9 cellular contexts compared by ENCODE assay signal in the genomic region with DNA sequence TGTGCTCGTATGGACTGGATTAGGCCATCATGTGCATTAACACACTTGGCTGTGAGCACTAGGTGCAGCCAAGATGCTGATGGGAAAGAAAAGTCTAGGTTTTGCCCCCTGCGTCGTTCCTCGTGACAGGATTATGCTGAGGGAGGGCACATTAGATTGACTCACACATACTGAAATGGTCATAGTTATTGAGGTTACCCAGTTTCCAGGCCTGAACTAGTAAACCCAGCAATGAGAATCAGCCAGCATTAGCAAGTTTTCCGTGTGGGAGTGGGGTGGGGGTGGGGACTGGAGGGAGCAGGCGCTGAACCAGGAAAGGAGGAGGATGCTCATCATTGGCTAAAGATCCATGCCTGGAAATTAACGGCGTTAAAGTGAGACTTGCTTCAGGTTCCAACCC.
DNase-seq lines count a peak whose midpoint lies in the region; ATAC-seq and TF ChIP-seq lines count a peak whose summit lies in the region.
"Had no signal": no experiment of that assay in that cellular context is flagged by ENCODE, and none has a peak within 500 bp of the region (broad histone marks: within the 10 kb centered on the region; RNA-seq: fewer than 3 reads in every experiment).

No MANE protein-coding gene starts in this region.

- H3K4me3 Mint-ChIP-seq in stimulated activated memory B cell treated with anti-CD40 and anti-IgM and Interleukin-4, amounts not matched to agents 10 μg/mL and 1 μg/mL and 100 μg/mL, for 72 hours = no peak overlapping the region
- H3K4me3 Mint-ChIP-seq: activated CD8-positive, alpha-beta memory T cell treated with anti-CD3 and anti-CD28 coated beads, Interleukin-2, amount 10 ng/mL, durations not matched to agents 7 days and 5 days had no signal

- H3K9me3 Mint-ChIP-seq in stimulated activated memory B cell treated with anti-CD40 and anti-IgM and Interleukin-4, amounts not matched to agents 10 μg/mL and 1 μg/mL and 100 μg/mL, for 72 hours = no peaks in the 10 kb centered on the region

- H3K27me3 ChIP-seq in lower lobe of right lung (ENCODE audit: low read depth) = no peaks in the 10 kb centered on the region
- no peaks in the 10 kb centered on the region for H3K27me3 ChIP-seq in testis

- peaks cover 11% of the 10 kb centered on the region for H3K27me3 Mint-ChIP-seq in stimulated activated memory B cell treated with anti-CD40 and anti-IgM and Interleukin-4, amounts not matched to agents 10 μg/mL and 1 μg/mL and 100 μg/mL, for 72 hours

- DNase-seq in MV-4-11 (lab: John Stamatoyannopoulos, UW) = peak; percentile 50
- peak; percentile 30 for DNase-seq in cerebellum (ENCODE audit: low spot score)
- no peak for DNase-seq in lower lobe of right lung
- no peak for DNase-seq in testis
- DNase-seq in cortex of kidney (lab: John Stamatoyannopoulos, UW) = no peak
- no peak for DNase-seq in effector CD8-positive, alpha-beta T cell (lab: John Stamatoyannopoulos, UW)

- no peak overlapping the region for H3K27ac Mint-ChIP-seq in stimulated activated memory B cell treated with anti-CD40 and anti-IgM and Interleukin-4, amounts not matched to agents 10 μg/mL and 1 μg/mL and 100 μg/mL, for 72 hours
- H3K27ac Mint-ChIP-seq: activated CD8-positive, alpha-beta memory T cell treated with anti-CD3 and anti-CD28 coated beads, Interleukin-2, amount 10 ng/mL, durations not matched to agents 7 days and 5 days had no signal

- 29 to 40% methylated on average over 8 of the region's 8 CpGs for WGBS in testis, 2 donors

- H3K27ac ChIP-seq in lower lobe of right lung (peak overlapping the region; percentile 95), testis (peak overlapping the region; percentile 91 to 92)

- H3K9me3 ChIP-seq in lower lobe of right lung = no peaks in the 10 kb centered on the region
- no peaks in the 10 kb centered on the region for H3K9me3 ChIP-seq in testis

- no peak for TF ChIP-seq POLR2A in testis (IDR thresholded peaks at IDR 0.05)

- peaks cover 28% of the 10 kb centered on the region for H3K4me1 Mint-ChIP-seq in stimulated activated memory B cell treated with anti-CD40 and anti-IgM and Interleukin-4, amounts not matched to agents 10 μg/mL and 1 μg/mL and 100 μg/mL, for 72 hours

- no peaks in the 10 kb centered on the region for H3K36me3 Mint-ChIP-seq in stimulated activated memory B cell treated with anti-CD40 and anti-IgM and Interleukin-4, amounts not matched to agents 10 μg/mL and 1 μg/mL and 100 μg/mL, for 72 hours
- H3K36me3 Mint-ChIP-seq: activated CD8-positive, alpha-beta memory T cell treated with anti-CD3 and anti-CD28 coated beads, Interleukin-2, amount 10 ng/mL, durations not matched to agents 7 days and 5 days had no signal

- TF ChIP-seq CTCF in lower lobe of right lung (IDR thresholded peaks at IDR 0.05) = no peak
- TF ChIP-seq CTCF in testis (IDR thresholded peaks at IDR 0.05) = no peak

- intact Hi-C loops in lower lobe of right lung (cut with DNase I) (no loop called here), testis (cut with DNase I; ENCODE audit: low total_unique reads) (no loop called here)

- H3K36me3 ChIP-seq in lower lobe of right lung = no peaks in the 10 kb centered on the region
- H3K36me3 ChIP-seq in testis (ENCODE audit: low read depth, missing control alignments) = no peaks in the 10 kb centered on the region

- peak overlapping the region; percentile 58 for H3K4me3 ChIP-seq in lower lobe of right lung
- H3K4me3 ChIP-seq in testis = peak overlapping the region; percentile 36 to 44

- peaks cover 66% of the 10 kb centered on the region for H3K4me1 ChIP-seq in lower lobe of right lung
- peaks cover 41% of the 10 kb centered on the region for H3K4me1 ChIP-seq in testis

- ATAC-seq in lower lobe of right lung (no peak), GM21515 (IDR thresholded peaks at IDR 0.05; ENCODE audit: unreplicated experiment) (no peak)
- ATAC-seq in stimulated activated memory B cell treated with anti-CD40 and anti-IgM and Interleukin-4, amounts not matched to agents 10 μg/mL and 1 μg/mL and 100 μg/mL, for 72 hours = no peak

Comparison
In these comparisons a context has a peak if more than half of its experiments do, and no peak if none do; other contexts are left out.
1. DNase-seq: peak in MV-4-11 (single experiment) and cerebellum (single experiment); none in lower lobe of right lung (single experiment), testis (single experiment), cortex of kidney (single experiment) and effector CD8-positive, alpha-beta T cell (single experiment).